In the genomic region with DNA sequence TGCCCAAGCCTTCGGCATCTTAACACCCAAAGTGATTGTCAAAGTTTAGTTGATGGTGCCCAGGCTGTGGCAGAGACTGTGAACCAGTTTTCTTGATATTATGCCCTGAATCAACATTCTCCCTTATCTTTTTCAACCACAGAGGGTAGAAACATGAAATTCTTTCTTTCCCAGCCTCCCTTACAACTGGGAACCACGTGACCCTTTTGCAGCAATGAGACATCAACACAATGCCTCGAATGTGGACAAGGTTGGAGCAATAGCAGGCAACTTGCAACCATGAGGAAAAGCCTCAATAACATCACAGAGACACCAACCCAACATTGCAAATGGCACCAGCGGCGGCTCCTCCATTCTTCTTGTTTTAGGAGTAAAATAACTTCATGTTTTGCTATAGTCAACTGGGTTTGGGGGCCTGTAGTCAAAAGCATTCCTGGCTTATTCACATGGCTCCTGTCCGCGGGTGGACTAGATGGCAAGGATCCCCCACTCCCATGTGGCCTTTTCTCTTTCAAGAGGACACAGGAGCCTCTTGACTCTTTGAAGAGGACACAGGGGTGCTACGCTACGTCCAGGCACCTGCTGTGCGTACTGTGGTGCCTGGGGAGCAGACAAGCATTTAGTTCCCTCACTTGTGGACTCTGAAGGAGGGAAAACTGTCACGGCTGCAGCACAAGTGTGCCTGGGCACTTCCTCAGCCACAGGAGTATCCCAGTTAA, we compare ENCODE assay signal across 18 cellular contexts.
A peak's percentile ranks its signal among the peaks of the same experiment; 100 is the strongest.
DNase-seq lines count a peak whose midpoint lies in the region; ATAC-seq, FAIRE-seq and TF ChIP-seq lines count a peak whose summit lies in the region.
"Had no signal": no experiment of that assay in that cellular context is flagged by ENCODE, and none has a peak within 500 bp of the region (broad histone marks: within the 10 kb centered on the region; RNA-seq: fewer than 3 reads in every experiment).

No MANE protein-coding gene starts in this region.

- no peak overlapping the region for H2BK12ac ChIP-seq in H9 (ENCODE audit: insufficient read length, low read depth, low read length)

- WGBS in H9 (ENCODE audit: extremely low coverage, insufficient read length, low lambda C conversion rate), result no CpG with 5 or more reads among the region's 11 CpGs

- no peak overlapping the region for H3K14ac ChIP-seq in H9 (ENCODE audit: insufficient read depth, low read length)

- no peaks in the 10 kb centered on the region for H3K9me3 Mint-ChIP-seq in CD14-positive monocyte
- no peaks in the 10 kb centered on the region for H3K9me3 Mint-ChIP-seq in H9
- H3K9me3 Mint-ChIP-seq in astrocyte (ENCODE audit: unreplicated experiment), result no peaks in the 10 kb centered on the region

- H3K23ac ChIP-seq in H9 (ENCODE audit: insufficient read length, low read depth, low read length), result no peak overlapping the region

- H4K8ac ChIP-seq in H9 (replicated peaks; ENCODE audit: insufficient read length, low read depth, low read length), result no peak overlapping the region

- no peak overlapping the region for H4K91ac ChIP-seq in H9 (ENCODE audit: insufficient read length, low read depth, low read length)

- no peak overlapping the region for H2AK5ac ChIP-seq in H9 (ENCODE audit: insufficient read length, low read length)

- no peak overlapping the region for H2BK20ac ChIP-seq in H9 (ENCODE audit: low read depth, low read length, poor library complexity, severe bottlenecking)

- no peaks in the 10 kb centered on the region for H4K20me1 ChIP-seq in H9 (ENCODE audit: control insufficient read depth, insufficient read depth, insufficient read length)
- H4K20me1 ChIP-seq in astrocyte (ENCODE audit: insufficient read depth, low read length), result no peaks in the 10 kb centered on the region

- H3K4me1 ChIP-seq in H9 (ENCODE audit: insufficient read depth, low read length) (no peaks in the 10 kb centered on the region; the same call in 1 of the 2 replicates), astrocyte (ENCODE audit: insufficient read depth, low read length) (peaks cover 4% of the 10 kb centered on the region), mucosa of descending colon (ENCODE audit: low read depth) (no peaks in the 10 kb centered on the region)
- H3K4me1 ChIP-seq: breast epithelium, right lobe of liver had no signal

- H2BK15ac ChIP-seq in H9 (ENCODE audit: low read depth, low read length), result no peak overlapping the region

- H3K9ac ChIP-seq in H9 (ENCODE audit: extremely low read depth, insufficient read length, low read length) (no peak overlapping the region), astrocyte (ENCODE audit: low read length) (no peak overlapping the region)

- H3K4me3 Mint-ChIP-seq in CD14-positive monocyte (no peak overlapping the region), H9 (no peak overlapping the region), astrocyte (ENCODE audit: unreplicated experiment) (no peak overlapping the region)
- H3K4me3 Mint-ChIP-seq: activated CD8-positive, alpha-beta memory T cell treated with anti-CD3 and anti-CD28 coated beads, Interleukin-2, amount 10 ng/mL, durations not matched to agents 7 days and 5 days; B cell had no signal

- H3K4me3 ChIP-seq in astrocyte (ENCODE audit: insufficient read depth, low read depth, low read length) (no peak overlapping the region), mucosa of descending colon (no peak overlapping the region), coronary artery (no peak overlapping the region)
- H3K4me3 ChIP-seq: breast epithelium, right lobe of liver, testis had no signal

- no peaks in the 10 kb centered on the region for H3K79me1 ChIP-seq in H9 (ENCODE audit: insufficient read depth, low read depth, low read length, poor library complexity, severe bottlenecking)

- H2BK5ac ChIP-seq in H9 (ENCODE audit: insufficient read length, low read length), result no peak overlapping the region

- H3K27me3 Mint-ChIP-seq in CD14-positive monocyte (ENCODE audit: low read depth in 3 of 3), result no peaks in the 10 kb centered on the region
- peaks cover 13% of the 10 kb centered on the region for H3K27me3 Mint-ChIP-seq in H9 (ENCODE audit: low read depth)
- H3K27me3 Mint-ChIP-seq in astrocyte (ENCODE audit: low read depth, unreplicated experiment), result no peaks in the 10 kb centered on the region
- H3K27me3 Mint-ChIP-seq: activated CD8-positive, alpha-beta memory T cell treated with anti-CD3 and anti-CD28 coated beads, Interleukin-2, amount 10 ng/mL, durations not matched to agents 7 days and 5 days; B cell had no signal

- H3K9me3 ChIP-seq in H9 (ENCODE audit: control insufficient read depth, low read depth, low read length) (no peaks in the 10 kb centered on the region), astrocyte (ENCODE audit: insufficient read depth, low read depth, low read length) (no peaks in the 10 kb centered on the region), mucosa of descending colon (no peaks in the 10 kb centered on the region)
- H3K9me3 ChIP-seq: breast epithelium, right lobe of liver, testis had no signal

- H3K36me3 ChIP-seq in astrocyte (ENCODE audit: insufficient read depth, low read length), result no peaks in the 10 kb centered on the region
- H3K36me3 ChIP-seq in mucosa of descending colon (ENCODE audit: low read depth), result no peaks in the 10 kb centered on the region
- H3K36me3 ChIP-seq: breast epithelium, right lobe of liver had no signal

- H3K4me2 ChIP-seq in H9 (ENCODE audit: insufficient read depth, insufficient read length, low read length) (no peak overlapping the region), astrocyte (ENCODE audit: low read length) (no peak overlapping the region)

- TF ChIP-seq CTCF in CD14-positive monocyte (IDR thresholded peaks at IDR 0.05) (no peak), H9 (conservative IDR thresholded peaks at IDR 0.05) (no peak), astrocyte (IDR thresholded peaks at IDR 0.05; ENCODE audit: insufficient read depth, low read depth, low read length) (no peak), mucosa of descending colon (IDR thresholded peaks at IDR 0.05) (no peak), coronary artery (IDR thresholded peaks at IDR 0.05) (no peak)

- H2AFZ ChIP-seq in H9 (ENCODE audit: low read length) (no peak overlapping the region), astrocyte (ENCODE audit: low read depth, low read length) (peak overlapping the region; percentile 9)

- intact Hi-C loops in CD14-positive monocyte (cut with micrococcal nuclease), result no loop called here
- intact Hi-C loops in mucosa of descending colon (cut with DNase I, micrococcal nuclease), result no loop called here

- peaks cover 3 to 5% of the 10 kb centered on the region in 2 donors for H3K36me3 Mint-ChIP-seq in CD14-positive monocyte
- no peaks in the 10 kb centered on the region for H3K36me3 Mint-ChIP-seq in H9 (ENCODE audit: insufficient read depth in 1 of 3, low read depth in 3 of 3)
- H3K36me3 Mint-ChIP-seq in astrocyte (ENCODE audit: low read depth, unreplicated experiment), result peaks cover 4% of the 10 kb centered on the region
- H3K36me3 Mint-ChIP-seq: activated CD8-positive, alpha-beta memory T cell treated with anti-CD3 and anti-CD28 coated beads, Interleukin-2, amount 10 ng/mL, durations not matched to agents 7 days and 5 days had no signal

- FAIRE-seq in astrocyte (lab: Jason Lieb, UNC), result no peak

- DNase-seq in CD14-positive monocyte (ENCODE audit: low spot score) (peak; percentile 22), H9 (peak; percentile 23), astrocyte (ENCODE audit: low read depth) (no peak), mucosa of descending colon (peak in 2 of 3 donors; percentile 3 to 19), coronary artery (ENCODE audit: low spot score) (no peak), GF-D8 (lab: John Stamatoyannopoulos, UW) (no peak)
- DNase-seq: activated CD8-positive, alpha-beta memory T cell treated with anti-CD3 and anti-CD28 coated beads, Interleukin-2, amount 10 ng/mL, durations not matched to agents 7 days and 5 days; activated effector memory CD4-positive, alpha-beta T cell treated with anti-CD3 and anti-CD28 coated beads, Interleukin-2, amount 50 U/mL, for 16 hours; effector CD4-positive, alpha-beta T cell; kidney glomerular epithelial cell; nucleus accumbens; stimulated activated CD4-positive, alpha-beta T cell treated with anti-CD3 and anti-CD28 coated beads, Interleukin-2, amount 100 ng/mL, for 24 hours; T-helper 1 cell; testis had no signal

- H3K4ac ChIP-seq in H9 (ENCODE audit: low read depth, low read length), result no peak overlapping the region

- no peak for ATAC-seq in mucosa of descending colon
- no peak for ATAC-seq in GM21526 (IDR thresholded peaks at IDR 0.05; ENCODE audit: low FRiP score, unreplicated experiment)
- ATAC-seq: activated CD8-positive, alpha-beta memory T cell treated with anti-CD3 and anti-CD28 coated beads, Interleukin-2, amount 10 ng/mL, durations not matched to agents 7 days and 5 days; right lobe of liver had no signal

- H3K23me2 ChIP-seq in H9 (ENCODE audit: insufficient read length, low read depth, low read length, poor library complexity, severe bottlenecking), result no peaks in the 10 kb centered on the region

- no peak overlapping the region for H3K56ac ChIP-seq in H9 (ENCODE audit: insufficient read length, low read depth, low read length)

- H3K27ac Mint-ChIP-seq in CD14-positive monocyte (peak overlapping the region in 1 of 7 donors; percentile 13), H9 (no peak overlapping the region; a peak in 1 of 7 replicates), astrocyte (ENCODE audit: unreplicated experiment) (no peak overlapping the region)
- H3K27ac Mint-ChIP-seq: activated CD8-positive, alpha-beta memory T cell treated with anti-CD3 and anti-CD28 coated beads, Interleukin-2, amount 10 ng/mL, durations not matched to agents 7 days and 5 days; B cell had no signal

- H3T11ph ChIP-seq in H9 (ENCODE audit: low read length), result no peak overlapping the region

- H2BK120ac ChIP-seq in H9 (ENCODE audit: low read depth, low read length, poor library complexity, severe bottlenecking), result no peak overlapping the region

- H3K79me2 ChIP-seq in H9 (ENCODE audit: insufficient read depth, low read length) (no peaks in the 10 kb centered on the region), astrocyte (ENCODE audit: insufficient read depth, low read length) (no peaks in the 10 kb centered on the region)

- no peak overlapping the region for H3K27ac ChIP-seq in H9 (ENCODE audit: insufficient read length, low read depth, low read length)
- H3K27ac ChIP-seq in astrocyte (ENCODE audit: low read depth, low read length), result no peak overlapping the region
- H3K27ac ChIP-seq in coronary artery, result no peak overlapping the region
- H3K27ac ChIP-seq: breast epithelium, right lobe of liver, testis had no signal

- H3K4me1 Mint-ChIP-seq in CD14-positive monocyte (peaks cover 33% of the 10 kb centered on the region), H9 (peaks cover 18 to 24% of the 10 kb centered on the region in 2 experiments), astrocyte (ENCODE audit: low read depth, unreplicated experiment) (peaks cover 8% of the 10 kb centered on the region)
- H3K4me1 Mint-ChIP-seq: activated CD8-positive, alpha-beta memory T cell treated with anti-CD3 and anti-CD28 coated beads, Interleukin-2, amount 10 ng/mL, durations not matched to agents 7 days and 5 days had no signal

- no peaks in the 10 kb centered on the region for H3K27me3 ChIP-seq in H9 (ENCODE audit: insufficient read depth, low read length)
- H3K27me3 ChIP-seq in astrocyte (ENCODE audit: insufficient read depth, low read length), result no peaks in the 10 kb centered on the region
- H3K27me3 ChIP-seq: breast epithelium, right lobe of liver, testis had no signal

- no peak overlapping the region for H4K5ac ChIP-seq in H9 (ENCODE audit: insufficient read length, low read depth, low read length)

- no peak overlapping the region for H3K18ac ChIP-seq in H9 (ENCODE audit: insufficient read length, low read depth, low read length)

Comparison
In these comparisons a context has a peak if more than half of its experiments do, and no peak if none do; other contexts are left out.
1. DNase-seq: peak in CD14-positive monocyte (single experiment), H9 (single experiment) and mucosa of descending colon (2 of 3); none in astrocyte (single experiment), coronary artery (single experiment) and GF-D8 (single experiment).